Comparison of ENCODE assay signal across 28 cellular contexts in the genomic region with DNA sequence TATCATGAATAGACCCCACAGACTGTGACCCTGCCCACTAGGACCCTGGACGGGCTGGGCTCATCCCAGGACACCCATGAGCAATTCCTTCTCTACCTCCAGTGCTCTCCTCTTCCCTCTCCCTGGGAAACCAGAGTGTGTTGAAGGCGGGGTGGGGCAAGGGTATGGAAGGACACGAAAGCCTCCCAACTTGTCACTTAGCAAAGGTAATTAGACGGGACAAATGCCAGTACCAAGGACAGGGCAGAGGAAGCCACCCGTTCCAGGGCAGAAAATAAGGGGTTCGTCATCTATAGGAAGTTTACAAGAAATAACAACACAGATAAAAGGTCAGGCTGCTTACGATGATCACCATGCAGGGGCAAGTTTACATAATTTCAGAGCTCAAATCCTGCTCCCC. TPM values are rescaled to one million over a fixed set of nuclear protein-coding genes. Genes with fewer than 3 reads are reported as not detected.
"Had no signal": no experiment of that assay in that cellular context is flagged by ENCODE, and none has a peak within 500 bp of the region (broad histone marks: within the 10 kb centered on the region; RNA-seq: fewer than 3 reads in every experiment).

No MANE protein-coding gene starts in this region.

- H3K4me3 ChIP-seq: ascending aorta, breast epithelium, cardiac muscle cell, colonic mucosa, gastrocnemius medialis, heart left ventricle had no signal

- ATAC-seq: activated CD4-positive, alpha-beta T cell treated with anti-CD3 and anti-CD28 coated beads for 36 hours; activated naive CD4-positive, alpha-beta T cell treated with anti-CD3 and anti-CD28 coated beads, Interleukin-2, amount 50 U/mL, for 72 hours; activated T-cell treated with anti-CD3 and anti-CD28 coated beads, Interleukin-2, amount 50 U/mL, for 72 hours; esophagus mucosa; gastrocnemius medialis; heart left ventricle had no signal

- H3K27ac ChIP-seq: ascending aorta, breast epithelium, cardiac muscle cell, colonic mucosa, gastrocnemius medialis, heart left ventricle had no signal

- H3K4me1 ChIP-seq: ascending aorta, colonic mucosa, gastrocnemius medialis had no signal

- H3K9me3 ChIP-seq: ascending aorta, breast epithelium, colonic mucosa, gastrocnemius medialis, heart left ventricle had no signal

- H3K36me3 ChIP-seq: ascending aorta, breast epithelium, cardiac muscle cell, colonic mucosa, gastrocnemius medialis, heart left ventricle had no signal

- DNase-seq: activated CD4-positive, alpha-beta memory T cell treated with anti-CD3 and anti-CD28 coated beads, Interleukin-2, amount 10 ng/mL, durations not matched to agents 7 days and 5 days; activated CD4-positive, alpha-beta T cell treated with anti-CD3 and anti-CD28 coated beads for 36 hours; activated CD4-positive, alpha-beta T cell treated with anti-CD3 and anti-CD28 coated beads, Interleukin-2, amount 10 ng/mL, durations not matched to agents 7 days and 5 days; activated CD4-positive, alpha-beta T cell treated with anti-CD3 and anti-CD28 coated beads, Interleukin-2, amount 50 U/mL, for 4 hours; activated CD4-positive, CD25-positive, alpha-beta regulatory T cell; activated CD4-positive, CD25-positive, alpha-beta regulatory T cell treated with anti-CD3 and anti-CD28 coated beads, Interleukin-2, amount 50 U/mL, for 72 hours; activated CD8-positive, alpha-beta memory T cell treated with anti-CD3 and anti-CD28 coated beads, Interleukin-2, amount 50 U/mL, for 48 hours; activated gamma-delta T cell; activated naive CD4-positive, alpha-beta T cell; activated naive CD4-positive, alpha-beta T cell treated with anti-CD3 and anti-CD28 coated beads, Interleukin-2, amount 10 ng/mL, durations not matched to agents 7 days and 5 days; activated naive CD8-positive, alpha-beta T cell treated with anti-CD3 and anti-CD28 coated beads, Interleukin-2, amount 10 ng/mL, durations not matched to agents 7 days and 5 days; activated T-cell treated with anti-CD3 and anti-CD28 coated beads for 4 hours; activated T-cell treated with anti-CD3 and anti-CD28 coated beads, Interleukin-2, amount 50 U/mL, for 24 hours; activated T-cell treated with anti-CD3 and anti-CD28 coated beads, Interleukin-2, amount 50 U/mL, for 72 hours; central memory CD4-positive, alpha-beta T cell; cerebellar nuclear complex; colonic mucosa; effector CD8-positive, alpha-beta T cell; foreskin fibroblast; gastrocnemius medialis; glutamatergic neuron; heart left ventricle; T-helper 2 cell had no signal

RNA-seq across cellular contexts. Expression of gene EPX, which starts 4.9 kb away (rescaled TPM):
- polyA plus RNA-seq: cardiac muscle cell, heart left ventricle had no signal

RNA-seq across cellular contexts. Expression of gene OR4D2, which starts 20.9 kb away (rescaled TPM):
- polyA plus RNA-seq: cardiac muscle cell, heart left ventricle had no signal

RNA-seq across cellular contexts. Expression of gene OR4D1, which starts 39.5 kb away (rescaled TPM):
- polyA plus RNA-seq: cardiac muscle cell, heart left ventricle had no signal

RNA-seq across cellular contexts. Expression of gene LPO, which starts 50.7 kb away (rescaled TPM):
- polyA plus RNA-seq: cardiac muscle cell, heart left ventricle had no signal
